Comparison of ENCODE assay signal across 1 cellular context in genomic region chr1:16026723-16027484, GRCh38.
TF ChIP-seq lines count a peak whose summit lies in the region.

No MANE protein-coding gene starts in this region.

TF ChIP-seq in A549, 52 proteins besides CTCF, POLR2A, EP300 and RAD21 (continued from another document):
- TF ChIP-seq REST (IDR thresholded peaks at IDR 0.05), result no peak
- no peak for TF ChIP-seq FOSB (CRISPR knock-in tag; IDR thresholded peaks at IDR 0.05)
- TF ChIP-seq BHLHE40 (IDR thresholded peaks at IDR 0.05; ENCODE audit: low read depth, low read length), result no peak
- TF ChIP-seq CHD2 (IDR thresholded peaks at IDR 0.05; ENCODE audit: low read length, partially characterized antibody), result no peak
- no peak for TF ChIP-seq SREBF2 (IDR thresholded peaks at IDR 0.05)
